Comparison of ENCODE assay signal across 19 cellular contexts in genomic region chr5:32165597-32165996, GRCh38. TPM values are rescaled to one million over a fixed set of nuclear protein-coding genes. Genes with fewer than 3 reads are reported as not detected.
DNase-seq lines count a peak whose midpoint lies in the region; ATAC-seq and TF ChIP-seq lines count a peak whose summit lies in the region.
"Had no signal": no experiment of that assay in that cellular context is flagged by ENCODE, and none has a peak within 500 bp of the region (broad histone marks: within the 10 kb centered on the region; RNA-seq: fewer than 3 reads in every experiment).

No MANE protein-coding gene starts in this region.

- H3K4me1 ChIP-seq in left ventricle myocardium inferior (peaks cover 77% of the 10 kb centered on the region), esophagus muscularis mucosa (peaks cover 64 to 94% (median 83%) of the 10 kb centered on the region in 4 donors), thyroid gland (peaks cover 19 to 29% of the 10 kb centered on the region in 2 donors), upper lobe of left lung (peaks cover 40 to 60% (median 51%) of the 10 kb centered on the region in 4 donors)

- H3K9me3 ChIP-seq in left ventricle myocardium inferior (replicated peaks), result no peaks in the 10 kb centered on the region
- H3K9me3 ChIP-seq in esophagus muscularis mucosa, result no peaks in the 10 kb centered on the region
- H3K9me3 ChIP-seq in thyroid gland, result no peaks in the 10 kb centered on the region
- H3K9me3 ChIP-seq in upper lobe of left lung, result no peaks in the 10 kb centered on the region
- H3K9me3 ChIP-seq: heart left ventricle, tibial nerve had no signal

- no peak for TF ChIP-seq POLR2A in esophagus muscularis mucosa (IDR thresholded peaks at IDR 0.05; ENCODE audit: low read depth)
- TF ChIP-seq POLR2A in thyroid gland (IDR thresholded peaks at IDR 0.05), result no peak
- no peak for TF ChIP-seq POLR2A in upper lobe of left lung (IDR thresholded peaks at IDR 0.05)

- H3K9me3 Mint-ChIP-seq in osteocyte (ENCODE audit: unreplicated experiment), result no peaks in the 10 kb centered on the region
- H3K9me3 Mint-ChIP-seq: CD8-positive, alpha-beta T cell; T-helper 1 cell treated with Interleukin-12 subunit alpha and Interleukin-12 subunit beta and Interleukin-4 antibody, amounts not matched to agents 30 μg/mL and 1 μg/mL, for 36 hours had no signal

- TF ChIP-seq EP300 in esophagus muscularis mucosa (IDR thresholded peaks at IDR 0.05), result no peak
- no peak for TF ChIP-seq EP300 in upper lobe of left lung (IDR thresholded peaks at IDR 0.05)

- H3K4me3 Mint-ChIP-seq in osteocyte (ENCODE audit: unreplicated experiment), result no peak overlapping the region
- H3K4me3 Mint-ChIP-seq: CD8-positive, alpha-beta T cell; T-helper 1 cell treated with Interleukin-12 subunit alpha and Interleukin-12 subunit beta and Interleukin-4 antibody, amounts not matched to agents 30 μg/mL and 1 μg/mL, for 36 hours had no signal

- H3K4me1 Mint-ChIP-seq in osteocyte (ENCODE audit: unreplicated experiment), result peaks cover 35% of the 10 kb centered on the region

- intact Hi-C loops in left ventricle myocardium inferior (cut with micrococcal nuclease), result no loop called here
- intact Hi-C loops in Right ventricle myocardium superior (cut with DNase I), result no loop called here
- intact Hi-C loops in esophagus muscularis mucosa (cut with DNase I), result no loop called here
- intact Hi-C loops in thyroid gland (cut with DNase I), result no loop called here

- peak overlapping the region; percentile 14 for H3K27ac Mint-ChIP-seq in osteocyte (ENCODE audit: unreplicated experiment)
- H3K27ac Mint-ChIP-seq: CD8-positive, alpha-beta T cell; T-helper 1 cell treated with Interleukin-12 subunit alpha and Interleukin-12 subunit beta and Interleukin-4 antibody, amounts not matched to agents 30 μg/mL and 1 μg/mL, for 36 hours had no signal

- no peaks in the 10 kb centered on the region for H3K27me3 Mint-ChIP-seq in osteocyte (ENCODE audit: unreplicated experiment)

- H3K36me3 Mint-ChIP-seq in osteocyte (ENCODE audit: unreplicated experiment), result peaks cover 29% of the 10 kb centered on the region

- TF ChIP-seq CTCF in left ventricle myocardium inferior (IDR thresholded peaks at IDR 0.05; ENCODE audit: borderline replicate concordance), result no peak
- TF ChIP-seq CTCF in esophagus muscularis mucosa (IDR thresholded peaks at IDR 0.05), result no peak
- TF ChIP-seq CTCF in osteocyte (IDR thresholded peaks at IDR 0.05), result no peak
- no peak for TF ChIP-seq CTCF in thyroid gland (IDR thresholded peaks at IDR 0.05)
- no peak for TF ChIP-seq CTCF in upper lobe of left lung (IDR thresholded peaks at IDR 0.05)

- H3K36me3 ChIP-seq in left ventricle myocardium inferior (peaks cover 26% of the 10 kb centered on the region), esophagus muscularis mucosa (peaks cover 0 to 34% (median 14%) of the 10 kb centered on the region in 4 donors), thyroid gland (peaks cover 0 to 10% of the 10 kb centered on the region in 2 donors), upper lobe of left lung (peaks cover 0 to 33% (median 6%) of the 10 kb centered on the region in 4 donors)

- H3K4me3 ChIP-seq in left ventricle myocardium inferior (no peak overlapping the region), esophagus muscularis mucosa (no peak overlapping the region), thyroid gland (replicated peaks in 1 of 3) (no peak overlapping the region), upper lobe of left lung (no peak overlapping the region)
- H3K4me3 ChIP-seq: heart left ventricle, tibial nerve had no signal

- H3K27ac ChIP-seq in left ventricle myocardium inferior (replicated peaks), result peak overlapping the region; percentile 2
- H3K27ac ChIP-seq in esophagus muscularis mucosa (replicated peaks in 1 of 4), result peak overlapping the region; percentile 96 to 100 (median 98)
- no peak overlapping the region for H3K27ac ChIP-seq in thyroid gland
- H3K27ac ChIP-seq in upper lobe of left lung, result peak overlapping the region in 2 of 4 donors; percentile 8 to 40
- H3K27ac ChIP-seq: brain microvascular endothelial cell had no signal

- H3K27me3 ChIP-seq in left ventricle myocardium inferior (ENCODE audit: low read depth) (no peaks in the 10 kb centered on the region), esophagus muscularis mucosa (no peaks in the 10 kb centered on the region), thyroid gland (no peaks in the 10 kb centered on the region), upper lobe of left lung (no peaks in the 10 kb centered on the region)
- H3K27me3 ChIP-seq: brain microvascular endothelial cell, heart left ventricle, tibial nerve had no signal

- WGBS in esophagus muscularis mucosa, result 51% methylated on average over 3 of the region's 3 CpGs
- WGBS in thyroid gland, 2 donors, result 75 to 76% methylated on average over 3 of the region's 3 CpGs
- WGBS in upper lobe of left lung, 2 donors, result 26 to 31% methylated on average over 3 of the region's 3 CpGs

- ATAC-seq in Right ventricle myocardium superior (ENCODE audit: poor library complexity), result no peak
- no peak for ATAC-seq in upper lobe of left lung (ENCODE audit: low FRiP score in 2 of 2)
- ATAC-seq in HG02763 (IDR thresholded peaks at IDR 0.05; ENCODE audit: unreplicated experiment), result no peak
- ATAC-seq: CD8-positive, alpha-beta T cell; heart left ventricle had no signal

- DNase-seq in left ventricle myocardium inferior (no peak), Right ventricle myocardium superior (no peak), esophagus muscularis mucosa (ENCODE audit: extremely low spot score) (no peak), osteocyte (ENCODE audit: extremely low spot score, unreplicated experiment) (no peak), thyroid gland (no peak), upper lobe of left lung (no peak), iPS-NIHi7 (ENCODE audit: extremely low spot score) (no peak)
- DNase-seq: activated CD4-positive, CD25-positive, alpha-beta regulatory T cell treated with anti-CD3 and anti-CD28 coated beads, Interleukin-2, amount 50 U/mL, for 72 hours; activated CD8-positive, alpha-beta memory T cell treated with anti-CD3 and anti-CD28 coated beads, Interleukin-2, amount 50 U/mL, for 4 hours; activated naive CD4-positive, alpha-beta T cell treated with Interleukin-2 at 50 U/mL for 16 hours; brain microvascular endothelial cell; CD8-positive, alpha-beta T cell; heart left ventricle; NCI-H1436 treated with DMSO at 0.1 percent for 48 hours; stimulated activated CD4-positive, alpha-beta T cell treated with anti-CD3 and anti-CD28 coated beads, Interleukin-4, amount 100 ng/mL, for 24 hours; stimulated activated CD8-positive, alpha-beta memory T cell treated with anti-CD3 and anti-CD28 coated beads, Interleukin-4, amount 100 ng/mL, for 48 hours had no signal

RNA-seq across cellular contexts. Expression of gene GOLPH3, which starts 8.5 kb away (rescaled TPM):
- 42.8 TPM for total RNA-seq in left ventricle myocardium inferior
- 35.9 TPM for total RNA-seq in Right ventricle myocardium superior
- 100 to 1,000 TPM; 149 to 277 (median 187) TPM for total RNA-seq in esophagus muscularis mucosa
- 91.2 and 94.9 TPM in 2 replicates for total RNA-seq in osteocyte
- 100 to 1,000 TPM; 105 to 138 (median 125) TPM for total RNA-seq in thyroid gland
- total RNA-seq in upper lobe of left lung, result 100 to 1,000 TPM in 5 of 6 donors, 10 to 100 TPM in 1; 90.1 to 127 (median 123) TPM

Comparison
In these comparisons a context has a peak if more than half of its experiments do, and no peak if none do; other contexts are left out.
1. H3K27ac ChIP-seq: peak in left ventricle myocardium inferior (single experiment) and esophagus muscularis mucosa (4 of 4); none in thyroid gland (0 of 3).